24 cellular contexts compared by ENCODE assay signal in genomic region chr12:71538807-71539206, GRCh38.
"Had no signal": no experiment of that assay in that cellular context is flagged by ENCODE, and none has a peak within 500 bp of the region (broad histone marks: within the 10 kb centered on the region; RNA-seq: fewer than 3 reads in every experiment).

No MANE protein-coding gene starts in this region.

- H3K4me3 ChIP-seq: colonic mucosa, coronary artery, dorsolateral prefrontal cortex, esophagus muscularis mucosa, esophagus squamous epithelium, gastrocnemius medialis, gastroesophageal sphincter, heart left ventricle, heart right ventricle had no signal

- H3K36me3 ChIP-seq: colonic mucosa, esophagus muscularis mucosa, esophagus squamous epithelium, gastrocnemius medialis, gastroesophageal sphincter, heart left ventricle, heart right ventricle had no signal

- H3K9me3 ChIP-seq: colonic mucosa, esophagus muscularis mucosa, esophagus squamous epithelium, gastrocnemius medialis, gastroesophageal sphincter, heart left ventricle, heart right ventricle had no signal

- H3K27ac ChIP-seq: colonic mucosa, coronary artery, epithelial cell of prostate, esophagus muscularis mucosa, esophagus squamous epithelium, foreskin keratinocyte, gastrocnemius medialis, gastroesophageal sphincter, heart left ventricle, heart right ventricle had no signal

- ATAC-seq: effector memory CD8-positive, alpha-beta T cell; esophagus mucosa; foreskin keratinocyte; gastrocnemius medialis; gastroesophageal sphincter; heart left ventricle; heart right ventricle had no signal

- H3K27me3 ChIP-seq: colonic mucosa, dorsolateral prefrontal cortex, esophagus muscularis mucosa, esophagus squamous epithelium, gastrocnemius medialis had no signal

- H3K4me1 ChIP-seq: colonic mucosa, esophagus muscularis mucosa, esophagus squamous epithelium, foreskin keratinocyte, gastrocnemius medialis, gastroesophageal sphincter, heart left ventricle, heart right ventricle had no signal

- DNase-seq: colonic mucosa; cortex of kidney; dermis blood vessel endothelial cell; dorsolateral prefrontal cortex; effector CD4-positive, alpha-beta T cell; effector CD8-positive, alpha-beta T cell; effector memory CD4-positive, alpha-beta T cell; effector memory CD8-positive, alpha-beta T cell; endodermal cell; erythroblast; esophagus squamous epithelium; foreskin fibroblast; foreskin keratinocyte; foreskin melanocyte; gastrocnemius medialis; glutamatergic neuron; head of caudate nucleus; heart left ventricle; heart right ventricle had no signal
